12 cellular contexts compared by ENCODE assay signal in genomic region chr17:2343421-2343820, GRCh38. TPM values are rescaled to one million over a fixed set of nuclear protein-coding genes. Genes with fewer than 3 reads are reported as not detected.
DNase-seq lines count a peak whose midpoint lies in the region; ATAC-seq and TF ChIP-seq lines count a peak whose summit lies in the region.
"Had no signal": no experiment of that assay in that cellular context is flagged by ENCODE, and none has a peak within 500 bp of the region (broad histone marks: within the 10 kb centered on the region; RNA-seq: fewer than 3 reads in every experiment).

No MANE protein-coding gene starts in this region.

- BruUV-seq in mammary epithelial cell (replicated peaks; lab: Mats Ljungman, UMichigan) = no TSS peak

- dilution Hi-C loops in mammary epithelial cell (cut with HindIII; ENCODE audit: low sequenced_read_pairs) = loop anchor here (10.0 kb wide), 1 partner anchor 279 kb away; no protein-coding TSS in a partner anchor

- no peaks in the 10 kb centered on the region for H3K9me3 ChIP-seq in mammary epithelial cell (replicated peaks; ENCODE audit: insufficient read depth, low read length)

- H3K9me3 Mint-ChIP-seq in activated CD4-positive, alpha-beta T cell treated with anti-CD3 and anti-CD28 coated beads, Interleukin-2, amount 10 ng/mL, durations not matched to agents 7 days and 5 days = no peaks in the 10 kb centered on the region

- no peaks in the 10 kb centered on the region for H4K20me1 ChIP-seq in mammary epithelial cell (ENCODE audit: insufficient read depth, low read length)

- H3K36me3 Mint-ChIP-seq in activated CD4-positive, alpha-beta T cell treated with anti-CD3 and anti-CD28 coated beads, Interleukin-2, amount 10 ng/mL, durations not matched to agents 7 days and 5 days (ENCODE audit: low read depth) = peaks cover 9% of the 10 kb centered on the region

- no peak for TF ChIP-seq POLR2A in erythroblast (IDR thresholded peaks at IDR 0.05; ENCODE audit: low read length)

- TF ChIP-seq CTCF in VCaP (conservative IDR thresholded peaks at IDR 0.05) (no peak), mammary epithelial cell (conservative IDR thresholded peaks at IDR 0.05 in 1 of 2, IDR thresholded peaks at IDR 0.05 in 1 of 2; ENCODE audit: extremely low read depth in 1 of 2, insufficient read depth in 1 of 2, low read depth in 1 of 2, low read length in 2 of 2) (no peak)

- H3K9ac ChIP-seq in mammary epithelial cell (ENCODE audit: insufficient read depth, low read length) = no peak overlapping the region

- no peak overlapping the region for H3K4me3 Mint-ChIP-seq in activated CD4-positive, alpha-beta T cell treated with anti-CD3 and anti-CD28 coated beads, Interleukin-2, amount 10 ng/mL, durations not matched to agents 7 days and 5 days

- no peak overlapping the region for H3K4me2 ChIP-seq in mammary epithelial cell (ENCODE audit: insufficient read depth, low read depth, low read length)

- peaks cover under 1% of the 10 kb centered on the region for H3K79me2 ChIP-seq in mammary epithelial cell (ENCODE audit: insufficient read depth, low read length)

- H3K27me3 Mint-ChIP-seq in activated CD4-positive, alpha-beta T cell treated with anti-CD3 and anti-CD28 coated beads, Interleukin-2, amount 10 ng/mL, durations not matched to agents 7 days and 5 days = no peaks in the 10 kb centered on the region

- WGBS in mammary epithelial cell (ENCODE audit: low coverage, missing lambda C conversion rate) = 59% methylated on average over 5 of the region's 5 CpGs

- DNase-seq in activated CD4-positive, alpha-beta T cell treated with anti-CD3 and anti-CD28 coated beads for 4 hours = peak; percentile 21 to 28
- DNase-seq in activated CD4-positive, alpha-beta T cell treated with anti-CD3 and anti-CD28 coated beads, Interleukin-2, amount 10 ng/mL, durations not matched to agents 7 days and 5 days = no peak
- DNase-seq in mammary epithelial cell = peak; percentile 21
- peak; percentile 40 to 54 for DNase-seq in stimulated activated CD8-positive, alpha-beta memory T cell treated with anti-CD3 and anti-CD28 coated beads, Interleukin-15, amount 100 ng/mL, for 48 hours (ENCODE audit: low read depth in 2 of 2)
- DNase-seq in erythroblast (lab: John Stamatoyannopoulos, UW) = no peak
- DNase-seq: COR-L47, NCI-H446, trophoblast cell had no signal

- ATAC-seq in HG03175 (IDR thresholded peaks at IDR 0.05; ENCODE audit: unreplicated experiment) (no peak), HG03108 (IDR thresholded peaks at IDR 0.05; ENCODE audit: unreplicated experiment) (no peak)
- ATAC-seq: Panc1 had no signal

- POLR2A ChIA-PET in activated CD4-positive, alpha-beta T cell treated with anti-CD3 and anti-CD28 coated beads, Interleukin-2, amount 10 ng/mL, durations not matched to agents 7 days and 5 days (lab: Charles Lee) = no interaction called here

- H3K27me3 ChIP-seq in mammary epithelial cell (ENCODE audit: insufficient read depth, low read length) = no peaks in the 10 kb centered on the region

- CTCF ChIA-PET in activated CD4-positive, alpha-beta T cell treated with anti-CD3 and anti-CD28 coated beads, Interleukin-2, amount 10 ng/mL, durations not matched to agents 7 days and 5 days (lab: Charles Lee) = interaction anchor here (1.0 to 1.8 kb wide), 3 partner anchors 11 to 73 kb away, joined by 3 to 5 read pairs (median 3); no protein-coding TSS in a partner anchor
- CTCF ChIA-PET in mammary epithelial cell (lab: Charles Lee; ENCODE audit: low non-redundant PET) = no interaction called here

- intact Hi-C loops in mammary epithelial cell (cut with micrococcal nuclease) = no loop called here

- no peak overlapping the region for H3K4me3 ChIP-seq in mammary epithelial cell (replicated peaks in 1 of 3; ENCODE audit: insufficient read depth in 1 of 3, low read depth in 2 of 3, low read length in 3 of 3)

- no peak overlapping the region for H3K27ac Mint-ChIP-seq in activated CD4-positive, alpha-beta T cell treated with anti-CD3 and anti-CD28 coated beads, Interleukin-2, amount 10 ng/mL, durations not matched to agents 7 days and 5 days

- peaks cover 21% of the 10 kb centered on the region for H3K4me1 Mint-ChIP-seq in activated CD4-positive, alpha-beta T cell treated with anti-CD3 and anti-CD28 coated beads, Interleukin-2, amount 10 ng/mL, durations not matched to agents 7 days and 5 days

- in situ Hi-C loops in mammary epithelial cell (cut with MboI; ENCODE audit: low sequenced_read_pairs in 2 of 2) = no loop called here

- H3K4me1 ChIP-seq in mammary epithelial cell (ENCODE audit: insufficient read depth, low read length) = peaks cover 4% of the 10 kb centered on the region

- peak overlapping the region; percentile 65 for H3K27ac ChIP-seq in VCaP
- H3K27ac ChIP-seq in mammary epithelial cell (ENCODE audit: insufficient read depth, low read depth, low read length) = no peak overlapping the region

- H3K36me3 ChIP-seq in mammary epithelial cell (ENCODE audit: insufficient read depth, low read length) = no peaks in the 10 kb centered on the region

- H2AFZ ChIP-seq in mammary epithelial cell (ENCODE audit: low read depth, low read length) = no peak overlapping the region

RNA-seq across cellular contexts. Expression of gene SGSM2, which starts 6.1 kb away (rescaled TPM):
- 10 to 100 TPM; 58.3 to 61.6 TPM for total RNA-seq in activated CD4-positive, alpha-beta T cell treated with anti-CD3 and anti-CD28 coated beads, Interleukin-2, amount 10 ng/mL, durations not matched to agents 7 days and 5 days
- 10 to 100 TPM; 28.2 to 32.5 TPM for total RNA-seq in mammary epithelial cell
- 24.4 TPM for polyA plus RNA-seq in mammary epithelial cell
- polyA minus RNA-seq in mammary epithelial cell = 30.1 TPM

RNA-seq across cellular contexts. Expression of gene TSR1, which starts 7.2 kb away (rescaled TPM):
- 10 to 100 TPM; 27.2 to 27.4 TPM for total RNA-seq in activated CD4-positive, alpha-beta T cell treated with anti-CD3 and anti-CD28 coated beads, Interleukin-2, amount 10 ng/mL, durations not matched to agents 7 days and 5 days
- total RNA-seq in mammary epithelial cell = 10 to 100 TPM; 51.0 to 51.5 TPM
- 15.9 TPM for polyA plus RNA-seq in mammary epithelial cell
- 23.9 TPM for polyA minus RNA-seq in mammary epithelial cell

RNA-seq across cellular contexts. Expression of gene SRR, which starts 39.7 kb away (rescaled TPM):
- total RNA-seq in activated CD4-positive, alpha-beta T cell treated with anti-CD3 and anti-CD28 coated beads, Interleukin-2, amount 10 ng/mL, durations not matched to agents 7 days and 5 days = 10 to 100 TPM; 18.3 to 23.0 TPM
- total RNA-seq in mammary epithelial cell = 10 to 100 TPM in 1 of 2 donors, 1 to 10 TPM in 1; 9.8 to 18.5 TPM
- polyA plus RNA-seq in mammary epithelial cell = 23.6 TPM
- 60.3 TPM for polyA minus RNA-seq in mammary epithelial cell

RNA-seq across cellular contexts. Expression of gene SMG6, which starts 39.8 kb away (rescaled TPM):
- total RNA-seq in activated CD4-positive, alpha-beta T cell treated with anti-CD3 and anti-CD28 coated beads, Interleukin-2, amount 10 ng/mL, durations not matched to agents 7 days and 5 days = 10 to 100 TPM; 44.3 to 51.1 TPM
- 10 to 100 TPM; 22.8 to 27.7 TPM for total RNA-seq in mammary epithelial cell
- 6.1 TPM for polyA plus RNA-seq in mammary epithelial cell
- polyA minus RNA-seq in mammary epithelial cell = 129 TPM

RNA-seq across cellular contexts. Expression of gene MNT, which starts 57.4 kb away (rescaled TPM):
- total RNA-seq in activated CD4-positive, alpha-beta T cell treated with anti-CD3 and anti-CD28 coated beads, Interleukin-2, amount 10 ng/mL, durations not matched to agents 7 days and 5 days = 10 to 100 TPM; 24.2 to 31.1 TPM
- total RNA-seq in mammary epithelial cell = 10 to 100 TPM in 1 of 2 donors, 1 to 10 TPM in 1; 5.5 to 32.3 TPM
- 4.1 TPM for polyA plus RNA-seq in mammary epithelial cell
- polyA minus RNA-seq in mammary epithelial cell = 7.8 TPM

Comparison
In these comparisons a context has a peak if more than half of its experiments do, and no peak if none do; other contexts are left out.
1. DNase-seq: peak in activated CD4-positive, alpha-beta T cell treated with anti-CD3 and anti-CD28 coated beads for 4 hours (2 of 2), mammary epithelial cell (single experiment) and stimulated activated CD8-positive, alpha-beta memory T cell treated with anti-CD3 and anti-CD28 coated beads, Interleukin-15, amount 100 ng/mL, for 48 hours (2 of 2); none in activated CD4-positive, alpha-beta T cell treated with anti-CD3 and anti-CD28 coated beads, Interleukin-2, amount 10 ng/mL, durations not matched to agents 7 days and 5 days (single experiment) and erythroblast (0 of 2).